Comparison of ENCODE assay signal across 1 cellular context in the genomic region with DNA sequence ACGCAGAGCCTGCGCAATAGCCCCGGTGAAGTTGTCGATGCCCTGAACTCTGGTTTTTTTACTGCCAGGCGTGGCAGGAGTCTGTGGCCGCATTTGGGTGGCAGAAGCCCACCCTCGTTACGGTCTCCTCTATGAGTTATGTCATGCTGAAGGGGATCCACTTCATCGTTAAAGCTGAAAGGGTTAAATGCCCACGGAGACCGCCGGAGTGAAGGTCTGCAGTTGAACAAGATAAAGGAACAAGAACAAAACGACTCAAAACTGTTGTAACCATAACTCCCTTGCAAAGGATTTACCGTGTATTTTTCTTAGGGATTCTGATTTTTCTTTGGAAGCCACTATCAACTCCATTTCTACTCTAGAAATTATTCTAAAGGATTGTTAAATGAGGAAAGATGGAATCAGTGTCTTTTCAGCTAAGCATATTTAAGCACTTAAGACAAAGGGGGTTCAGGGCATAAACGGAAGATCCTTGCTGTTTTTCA.
TF ChIP-seq lines count a peak whose summit lies in the region.

No MANE protein-coding gene starts in this region.

TF ChIP-seq in HCT116, 20 proteins besides CTCF, POLR2A, EP300 and RAD21 (continued from another document):
- TF ChIP-seq, protein P1, sequence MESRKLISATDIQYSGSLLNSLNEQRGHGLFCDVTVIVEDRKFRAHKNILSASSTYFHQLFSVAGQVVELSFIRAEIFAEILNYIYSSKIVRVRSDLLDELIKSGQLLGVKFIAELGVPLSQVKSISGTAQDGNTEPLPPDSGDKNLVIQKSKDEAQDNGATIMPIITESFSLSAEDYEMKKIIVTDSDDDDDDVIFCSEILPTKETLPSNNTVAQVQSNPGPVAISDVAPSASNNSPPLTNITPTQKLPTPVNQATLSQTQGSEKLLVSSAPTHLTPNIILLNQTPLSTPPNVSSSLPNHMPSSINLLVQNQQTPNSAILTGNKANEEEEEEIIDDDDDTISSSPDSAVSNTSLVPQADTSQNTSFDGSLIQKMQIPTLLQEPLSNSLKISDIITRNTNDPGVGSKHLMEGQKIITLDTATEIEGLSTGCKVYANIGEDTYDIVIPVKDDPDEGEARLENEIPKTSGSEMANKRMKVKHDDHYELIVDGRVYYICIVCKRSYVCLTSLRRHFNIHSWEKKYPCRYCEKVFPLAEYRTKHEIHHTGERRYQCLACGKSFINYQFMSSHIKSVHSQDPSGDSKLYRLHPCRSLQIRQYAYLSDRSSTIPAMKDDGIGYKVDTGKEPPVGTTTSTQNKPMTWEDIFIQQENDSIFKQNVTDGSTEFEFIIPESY (IDR thresholded peaks at IDR 0.05; ENCODE audit: extremely low read depth, insufficient replicate concordance, low read length), result no peak
- TF ChIP-seq SP1 (IDR thresholded peaks at IDR 0.05; ENCODE audit: low read depth) (no peak), CEBPB (IDR thresholded peaks at IDR 0.05; ENCODE audit: low read depth) (no peak)
